Comparison of ENCODE assay signal across 15 cellular contexts in the genomic region with DNA sequence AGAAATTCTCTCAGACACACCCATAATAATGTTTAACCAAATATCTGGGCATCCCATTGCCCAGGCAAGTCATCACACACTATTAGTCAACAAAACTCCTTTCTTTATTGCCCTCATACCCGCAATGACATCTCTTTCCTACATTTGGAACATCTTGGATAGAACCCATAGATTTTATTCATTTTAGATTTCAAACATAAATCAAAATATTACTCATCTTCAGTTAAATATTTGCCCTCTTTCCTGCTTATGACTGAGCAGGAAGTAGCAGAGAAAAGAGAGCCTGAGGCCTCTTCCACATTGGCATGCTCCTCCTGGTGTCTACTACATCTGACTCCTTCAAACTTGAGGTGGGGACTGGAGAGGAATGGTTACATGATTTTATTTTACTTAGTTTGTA.
"Had no signal": no experiment of that assay in that cellular context is flagged by ENCODE, and none has a peak within 500 bp of the region (broad histone marks: within the 10 kb centered on the region; RNA-seq: fewer than 3 reads in every experiment).

No MANE protein-coding gene starts in this region.

- H3K36me3 ChIP-seq: ascending aorta, cardiac muscle cell, esophagus squamous epithelium, neural progenitor cell, pancreas, sigmoid colon, spleen, upper lobe of left lung had no signal

- H3K4me2 ChIP-seq: neural progenitor cell had no signal

- H3K9ac ChIP-seq: neural progenitor cell had no signal

- H3K27me3 ChIP-seq: ascending aorta, cardiac muscle cell, esophagus squamous epithelium, neural progenitor cell, pancreas, sigmoid colon, spleen, upper lobe of left lung had no signal

- ATAC-seq: activated CD4-positive, alpha-beta T cell treated with anti-CD3 and anti-CD28 coated beads for 36 hours; activated CD8-positive, alpha-beta memory T cell treated with anti-CD3 and anti-CD28 coated beads, Interleukin-2, amount 10 ng/mL, durations not matched to agents 7 days and 5 days; pancreas; T-helper 17 cell had no signal

- H3K4me3 ChIP-seq: ascending aorta, cardiac muscle cell, esophagus squamous epithelium, neural progenitor cell, pancreas, sigmoid colon, spleen, upper lobe of left lung had no signal

- H3K9me3 ChIP-seq: esophagus squamous epithelium, pancreas, sigmoid colon had no signal

- DNase-seq: activated CD4-positive, alpha-beta memory T cell treated with anti-CD3 and anti-CD28 coated beads for 36 hours; activated CD4-positive, alpha-beta T cell treated with anti-CD3 and anti-CD28 coated beads for 36 hours; activated CD8-positive, alpha-beta memory T cell treated with anti-CD3 and anti-CD28 coated beads, Interleukin-2, amount 10 ng/mL, durations not matched to agents 7 days and 5 days; activated naive CD4-positive, alpha-beta T cell treated with anti-CD3 and anti-CD28 coated beads, Interleukin-2, amount 10 ng/mL, durations not matched to agents 7 days and 5 days; activated T-cell treated with anti-CD3 and anti-CD28 coated beads, Interleukin-2, amount 50 U/mL, for 24 hours; esophagus squamous epithelium; foreskin melanocyte; pancreas; sigmoid colon; spleen; T-helper 17 cell; upper lobe of left lung had no signal

- H2AFZ ChIP-seq: neural progenitor cell had no signal

- H3K4me1 ChIP-seq: ascending aorta, esophagus squamous epithelium, neural progenitor cell, pancreas, sigmoid colon, spleen, upper lobe of left lung had no signal

- H3K27ac ChIP-seq: ascending aorta, cardiac muscle cell, esophagus squamous epithelium, neural progenitor cell, pancreas, sigmoid colon, spleen, upper lobe of left lung had no signal
